In the genomic region with DNA sequence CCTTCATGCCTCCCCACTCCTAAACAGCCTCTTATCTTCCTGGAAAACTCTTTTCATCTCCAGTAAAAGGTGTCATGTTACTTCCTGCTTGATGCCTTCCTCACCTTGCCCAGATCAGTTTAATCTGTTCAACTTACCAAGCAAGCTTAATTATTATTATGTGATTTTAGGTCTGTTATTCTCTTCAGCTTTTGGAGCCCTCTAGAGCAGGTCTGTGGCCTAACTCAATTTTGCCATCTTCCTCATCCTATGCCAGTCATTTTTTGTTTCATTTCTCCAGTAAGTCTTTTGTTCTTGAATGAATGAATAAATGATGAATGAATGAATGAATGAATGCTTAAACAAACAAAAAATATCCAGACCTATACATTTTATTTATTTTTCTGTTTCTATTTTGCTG, we compare ENCODE assay signal across 12 cellular contexts.
DNase-seq lines count a peak whose midpoint lies in the region; ATAC-seq and TF ChIP-seq lines count a peak whose summit lies in the region.
"Had no signal": no experiment of that assay in that cellular context is flagged by ENCODE, and none has a peak within 500 bp of the region (broad histone marks: within the 10 kb centered on the region; RNA-seq: fewer than 3 reads in every experiment).

No MANE protein-coding gene starts in this region.

- H3K4me3 Mint-ChIP-seq in GM23338 = no peak overlapping the region
- H3K4me3 Mint-ChIP-seq: IgD-negative memory B cell had no signal

- no peak overlapping the region for H3K4me2 ChIP-seq in GM23338

- no peak for ATAC-seq in GM23338
- ATAC-seq in HG03039 (IDR thresholded peaks at IDR 0.05; ENCODE audit: unreplicated experiment) = no peak
- ATAC-seq: lower lobe of right lung had no signal

- H3K36me3 ChIP-seq in BE2C (no peaks in the 10 kb centered on the region), GM23338 (ENCODE audit: insufficient read depth) (no peaks in the 10 kb centered on the region)
- H3K36me3 ChIP-seq: lower lobe of right lung, neutrophil had no signal

- H3K4me3 ChIP-seq in BE2C (ENCODE audit: low read depth, low read length) = no peak overlapping the region
- no peak overlapping the region for H3K4me3 ChIP-seq in GM23338
- H3K4me3 ChIP-seq in foreskin fibroblast (ENCODE audit: low read depth in 1 of 2, low read length in 2 of 2) = no peak overlapping the region
- H3K4me3 ChIP-seq: lower lobe of right lung had no signal

- DNase-seq in BE2C (no peak), GM23338 (ENCODE audit: low spot score) (peak; percentile 7), OCI-M1 (lab: John Stamatoyannopoulos, UW) (peak; percentile 26), foreskin fibroblast (peak in 1 of 2 donors; percentile 54), NCI-H1930 (lab: John Stamatoyannopoulos, UW) (no peak), inferior parietal cortex (ENCODE audit: extremely low spot score) (no peak)
- DNase-seq in stimulated activated CD4-positive, alpha-beta T cell treated with anti-CD3 and anti-CD28 coated beads, Interleukin-1b, Interleukin-23, amount 100 ng/mL, for 48 hours = no peak
- DNase-seq: lower lobe of right lung; stimulated activated naive CD4-positive, alpha-beta T cell had no signal

- H4K20me1 ChIP-seq in GM23338 (replicated peaks; ENCODE audit: insufficient read depth) = no peaks in the 10 kb centered on the region

- no peaks in the 10 kb centered on the region for H3K9me3 Mint-ChIP-seq in GM23338

- H3K79me2 ChIP-seq in GM23338 (replicated peaks; ENCODE audit: insufficient read depth) = no peaks in the 10 kb centered on the region

- H3F3A ChIP-seq in GM23338 (replicated peaks; ENCODE audit: low read depth) = no peaks in the 10 kb centered on the region

- H2AFZ ChIP-seq in GM23338 = no peak overlapping the region

- H3K4me1 Mint-ChIP-seq in GM23338 = peaks cover 15% of the 10 kb centered on the region
- H3K4me1 Mint-ChIP-seq: IgD-negative memory B cell had no signal

- H3K4me1 ChIP-seq in BE2C = peaks cover 2% of the 10 kb centered on the region; the same call in 1 of the 2 replicates
- 0 out of 2 replicates have a peak, but pooled peaks cover 3% of the 10 kb centered on the region for H3K4me1 ChIP-seq in GM23338 (ENCODE audit: insufficient read depth)
- H3K4me1 ChIP-seq: lower lobe of right lung had no signal

- no peak overlapping the region for H3K27ac Mint-ChIP-seq in GM23338

- H3K9me3 ChIP-seq in BE2C = no peaks in the 10 kb centered on the region
- H3K9me3 ChIP-seq: lower lobe of right lung, neutrophil had no signal

- H3K27me3 Mint-ChIP-seq in GM23338 (ENCODE audit: insufficient read depth, low read depth, poor library complexity) = peaks cover 5% of the 10 kb centered on the region
- H3K27me3 Mint-ChIP-seq: IgD-negative memory B cell had no signal

- no peaks in the 10 kb centered on the region for H3K36me3 Mint-ChIP-seq in GM23338 (ENCODE audit: low read depth)
- H3K36me3 Mint-ChIP-seq: IgD-negative memory B cell had no signal

- no peaks in the 10 kb centered on the region for H3K9me2 ChIP-seq in GM23338 (ENCODE audit: insufficient read depth)

- H3K27ac ChIP-seq in GM23338 (ENCODE audit: low read depth) = no peak overlapping the region
- H3K27ac ChIP-seq: lower lobe of right lung, neutrophil had no signal

- peak; percentile 33 for TF ChIP-seq CTCF in BE2C (IDR thresholded peaks at IDR 0.05; ENCODE audit: low read depth, low read length)
- peak; percentile 20 to 42; a peak in 3 of 4 replicates for TF ChIP-seq CTCF in GM23338 (conservative IDR thresholded peaks at IDR 0.05; ENCODE audit: low read depth in 2 of 2)
- peak; percentile 23 for TF ChIP-seq CTCF in foreskin fibroblast (IDR thresholded peaks at IDR 0.05; ENCODE audit: low read depth, low read length)

- H3K27me3 ChIP-seq in BE2C (no peaks in the 10 kb centered on the region), GM23338 (ENCODE audit: insufficient read depth) (no peaks in the 10 kb centered on the region)
- H3K27me3 ChIP-seq: neutrophil had no signal

TF ChIP-seq in GM23338, 12 proteins besides CTCF, POLR2A, EP300 and RAD21 (continues in another document):
- TF ChIP-seq JUNB (IDR thresholded peaks at IDR 0.05; ENCODE audit: unreplicated experiment) (no peak), POLR2AphosphoS5 (IDR thresholded peaks at IDR 0.05; ENCODE audit: low read depth) (no peak), EZH2phosphoT487 (IDR thresholded peaks at IDR 0.05; ENCODE audit: unreplicated experiment) (no peak), CREB1 (CRISPR knock-in tag; IDR thresholded peaks at IDR 0.05; ENCODE audit: low read depth) (no peak), ZNF331 (CRISPR knock-in tag; IDR thresholded peaks at IDR 0.05; ENCODE audit: low read depth) (no peak), ZNF114 (CRISPR knock-in tag; IDR thresholded peaks at IDR 0.05) (no peak), NANOG (IDR thresholded peaks at IDR 0.05; ENCODE audit: borderline replicate concordance) (no peak), EZH2 (IDR thresholded peaks at IDR 0.05; ENCODE audit: low read depth, unreplicated experiment) (no peak), STAT1 (IDR thresholded peaks at IDR 0.05; ENCODE audit: unreplicated experiment) (no peak)
- TF ChIP-seq, protein P1, sequence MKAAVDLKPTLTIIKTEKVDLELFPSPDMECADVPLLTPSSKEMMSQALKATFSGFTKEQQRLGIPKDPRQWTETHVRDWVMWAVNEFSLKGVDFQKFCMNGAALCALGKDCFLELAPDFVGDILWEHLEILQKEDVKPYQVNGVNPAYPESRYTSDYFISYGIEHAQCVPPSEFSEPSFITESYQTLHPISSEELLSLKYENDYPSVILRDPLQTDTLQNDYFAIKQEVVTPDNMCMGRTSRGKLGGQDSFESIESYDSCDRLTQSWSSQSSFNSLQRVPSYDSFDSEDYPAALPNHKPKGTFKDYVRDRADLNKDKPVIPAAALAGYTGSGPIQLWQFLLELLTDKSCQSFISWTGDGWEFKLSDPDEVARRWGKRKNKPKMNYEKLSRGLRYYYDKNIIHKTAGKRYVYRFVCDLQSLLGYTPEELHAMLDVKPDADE (IDR thresholded peaks at IDR 0.05) = no peak
- TF ChIP-seq, protein P2, sequence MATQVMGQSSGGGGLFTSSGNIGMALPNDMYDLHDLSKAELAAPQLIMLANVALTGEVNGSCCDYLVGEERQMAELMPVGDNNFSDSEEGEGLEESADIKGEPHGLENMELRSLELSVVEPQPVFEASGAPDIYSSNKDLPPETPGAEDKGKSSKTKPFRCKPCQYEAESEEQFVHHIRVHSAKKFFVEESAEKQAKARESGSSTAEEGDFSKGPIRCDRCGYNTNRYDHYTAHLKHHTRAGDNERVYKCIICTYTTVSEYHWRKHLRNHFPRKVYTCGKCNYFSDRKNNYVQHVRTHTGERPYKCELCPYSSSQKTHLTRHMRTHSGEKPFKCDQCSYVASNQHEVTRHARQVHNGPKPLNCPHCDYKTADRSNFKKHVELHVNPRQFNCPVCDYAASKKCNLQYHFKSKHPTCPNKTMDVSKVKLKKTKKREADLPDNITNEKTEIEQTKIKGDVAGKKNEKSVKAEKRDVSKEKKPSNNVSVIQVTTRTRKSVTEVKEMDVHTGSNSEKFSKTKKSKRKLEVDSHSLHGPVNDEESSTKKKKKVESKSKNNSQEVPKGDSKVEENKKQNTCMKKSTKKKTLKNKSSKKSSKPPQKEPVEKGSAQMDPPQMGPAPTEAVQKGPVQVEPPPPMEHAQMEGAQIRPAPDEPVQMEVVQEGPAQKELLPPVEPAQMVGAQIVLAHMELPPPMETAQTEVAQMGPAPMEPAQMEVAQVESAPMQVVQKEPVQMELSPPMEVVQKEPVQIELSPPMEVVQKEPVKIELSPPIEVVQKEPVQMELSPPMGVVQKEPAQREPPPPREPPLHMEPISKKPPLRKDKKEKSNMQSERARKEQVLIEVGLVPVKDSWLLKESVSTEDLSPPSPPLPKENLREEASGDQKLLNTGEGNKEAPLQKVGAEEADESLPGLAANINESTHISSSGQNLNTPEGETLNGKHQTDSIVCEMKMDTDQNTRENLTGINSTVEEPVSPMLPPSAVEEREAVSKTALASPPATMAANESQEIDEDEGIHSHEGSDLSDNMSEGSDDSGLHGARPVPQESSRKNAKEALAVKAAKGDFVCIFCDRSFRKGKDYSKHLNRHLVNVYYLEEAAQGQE (IDR thresholded peaks at IDR 0.05; ENCODE audit: unreplicated experiment) = no peak

Comparison
In these comparisons a context has a peak if more than half of its experiments do, and no peak if none do; other contexts are left out.
1. DNase-seq: peak in GM23338 (single experiment) and OCI-M1 (single experiment); none in BE2C (single experiment), NCI-H1930 (0 of 2), stimulated activated CD4-positive, alpha-beta T cell treated with anti-CD3 and anti-CD28 coated beads, Interleukin-1b, Interleukin-23, amount 100 ng/mL, for 48 hours (single experiment) and inferior parietal cortex (single experiment).
2. Peak in every context shown above with its lines, with median percentiles within 50 percentile points of each other: CTCF ChIP-seq.